Comparison of ENCODE assay signal across 25 cellular contexts in genomic region chr6:111995409-111995808, GRCh38. TPM values are rescaled to one million over a fixed set of nuclear protein-coding genes. Genes with fewer than 3 reads are reported as not detected.
DNase-seq lines count a peak whose midpoint lies in the region; ATAC-seq and TF ChIP-seq lines count a peak whose summit lies in the region.
"Had no signal": no experiment of that assay in that cellular context is flagged by ENCODE, and none has a peak within 500 bp of the region (broad histone marks: within the 10 kb centered on the region; RNA-seq: fewer than 3 reads in every experiment).

No MANE protein-coding gene starts in this region.

- 88 to 94% methylated on average over 3 of the region's 3 CpGs for WGBS in GM23248 (ENCODE audit: low coverage in 1 of 2, low lambda C conversion rate in 2 of 2, missing lambda C conversion rate in 2 of 2), 2 experiments

- TF ChIP-seq CTCF in fibroblast of mammary gland (conservative IDR thresholded peaks at IDR 0.05; ENCODE audit: control insufficient read depth, insufficient read depth, low read depth, low read length), result no peak

- no peak overlapping the region for H3K4me3 ChIP-seq in GM23248
- no peak overlapping the region for H3K4me3 ChIP-seq in fibroblast of mammary gland (ENCODE audit: control insufficient read depth, low read depth, low read length)
- H3K4me3 ChIP-seq: ascending aorta, gastroesophageal sphincter, prostate gland, SJCRH30 had no signal

- in situ Hi-C loops in GM23248 (cut with MboI), result no loop called here
- in situ Hi-C loops in SK-MEL-5 (cut with HindIII; ENCODE audit: low pct_unique_long_range_greater_than_20kb, low sequenced_read_pairs), result no loop called here

- no peaks in the 10 kb centered on the region for H4K20me1 ChIP-seq in GM23248 (ENCODE audit: insufficient read depth)

- no peaks in the 10 kb centered on the region for H3K9me2 ChIP-seq in GM23248 (ENCODE audit: insufficient read depth)

- DNase-seq in DMS 273 (lab: John Stamatoyannopoulos, UW; ENCODE audit: unreplicated experiment) (peak; percentile 38), DMS 273 treated with DMSO at 0.1 percent for 48 hours (lab: John Stamatoyannopoulos, UW) (no peak), GM23248 (peak; percentile 78), SK-MEL-5 (ENCODE audit: low read depth, low spot score) (peak; percentile 38), fibroblast of mammary gland (ENCODE audit: low read depth) (peak; percentile 78), COLO668 (lab: John Stamatoyannopoulos, UW; ENCODE audit: unreplicated experiment) (no peak)
- DNase-seq: activated CD4-positive, CD25-positive, alpha-beta regulatory T cell treated with anti-CD3 and anti-CD28 coated beads, Interleukin-2, amount 50 U/mL, for 72 hours; activated effector memory CD4-positive, alpha-beta T cell treated with anti-CD3 and anti-CD28 coated beads, Interleukin-2, amount 50 U/mL, for 16 hours; BE2C; IMR-90; kidney glomerular epithelial cell; NCI-H1694 treated with DMSO at 0.1 percent for 48 hours; NCI-H446 treated with DMSO at 0.1 percent for 48 hours; OCI-M1; stimulated activated CD8-positive, alpha-beta memory T cell treated with anti-CD3 and anti-CD28 coated beads, Interleukin-4, amount 100 ng/mL, for 48 hours had no signal

- H3K27ac ChIP-seq in GM23248, result no peak overlapping the region
- H3K27ac ChIP-seq: 22Rv1, ascending aorta, gastroesophageal sphincter, prostate gland, SJCRH30 had no signal

- H3K36me3 ChIP-seq in GM23248 (ENCODE audit: low read depth), result no peaks in the 10 kb centered on the region
- H3K36me3 ChIP-seq: ascending aorta, BE2C, gastroesophageal sphincter, prostate gland, SJCRH30 had no signal

- no peaks in the 10 kb centered on the region for H3K27me3 ChIP-seq in GM23248 (replicated peaks; ENCODE audit: insufficient read depth)
- H3K27me3 ChIP-seq: ascending aorta, BE2C, gastroesophageal sphincter, SJCRH30 had no signal

- H2AFZ ChIP-seq in GM23248, result no peak overlapping the region

- H3K9me3 ChIP-seq in GM23248 (ENCODE audit: low read depth), result no peaks in the 10 kb centered on the region
- H3K9me3 ChIP-seq: ascending aorta, BE2C, gastroesophageal sphincter, prostate gland, SJCRH30 had no signal

- H3K4me1 ChIP-seq in GM23248 (ENCODE audit: insufficient read depth), result peaks cover 23% of the 10 kb centered on the region
- H3K4me1 ChIP-seq: ascending aorta, BE2C, prostate gland had no signal

- no peak overlapping the region for H3K9ac ChIP-seq in GM23248

- no peak overlapping the region for H3K4me2 ChIP-seq in GM23248 (ENCODE audit: unreplicated experiment)

- no peaks in the 10 kb centered on the region for H3K79me2 ChIP-seq in GM23248 (ENCODE audit: insufficient read depth)

- ATAC-seq in HG03025 (IDR thresholded peaks at IDR 0.05; ENCODE audit: low FRiP score, unreplicated experiment) (no peak), GM21447 (IDR thresholded peaks at IDR 0.05; ENCODE audit: unreplicated experiment) (no peak)
- ATAC-seq: gastroesophageal sphincter had no signal

- no peaks in the 10 kb centered on the region for H3F3A ChIP-seq in GM23248 (ENCODE audit: insufficient read depth)

RNA-seq across cellular contexts. Expression of gene CCN6, which starts 58.5 kb away (rescaled TPM):
- not detected in 2 replicates for total RNA-seq in GM23248 (2014; rRNA removed; shearing (Covaris generic))
- polyA plus RNA-seq in GM23248 (2016; fragmentation: Nextera tagmentation; extraction: Ambion mirVana), result 0.48 and 0.57 TPM in 2 replicates
- total RNA-seq in SK-MEL-5 (2014; rRNA removed; shearing (Covaris generic)), result not detected in 2 replicates
- not detected in 2 replicates for polyA plus RNA-seq in SK-MEL-5 (2015; cell fraction: cytosol; rRNA removed)
- 0.31 TPM in 1 of 2 replicates, not detected in the other for polyA plus RNA-seq in SK-MEL-5 (2015; cell fraction: nucleus; rRNA removed)
- total RNA-seq: ascending aorta, gastroesophageal sphincter, IMR-90, mesenteric fat pad, SJCRH30, temporal lobe had no signal
- polyA plus RNA-seq: IMR-90, neural cell had no signal

Comparison
In these comparisons a context has a peak if more than half of its experiments do, and no peak if none do; other contexts are left out.
1. DNase-seq: peak in DMS 273 (single experiment), GM23248 (single experiment), SK-MEL-5 (single experiment) and fibroblast of mammary gland (single experiment); none in DMS 273 treated with DMSO at 0.1 percent for 48 hours (single experiment) and COLO668 (single experiment).